8 cellular contexts compared by ENCODE assay signal in genomic region chr6:35731736-35732532, GRCh38. TPM values are rescaled to one million over a fixed set of nuclear protein-coding genes. Genes with fewer than 3 reads are reported as not detected.
DNase-seq lines count a peak whose midpoint lies in the region; ATAC-seq and TF ChIP-seq lines count a peak whose summit lies in the region.

No MANE protein-coding gene starts in this region.

- H3K4me1 ChIP-seq in HUES64 (ENCODE audit: insufficient read depth, low read length) = peaks cover 30% of the 10 kb centered on the region

- peaks cover 44% of the 10 kb centered on the region for H3K4me1 Mint-ChIP-seq in nephron progenitor cell

- no peaks in the 10 kb centered on the region for H3K9me3 ChIP-seq in HUES64 (ENCODE audit: insufficient read depth, low read depth, low read length)

- peak overlapping the region; percentile 71 for H3K9ac ChIP-seq in HUES64 (ENCODE audit: low read depth, low read length)

- TF ChIP-seq CTCF in fibroblast of the aortic adventitia (IDR thresholded peaks at IDR 0.05; ENCODE audit: insufficient read depth, low read length) = no peak
- TF ChIP-seq CTCF in nephron progenitor cell (IDR thresholded peaks at IDR 0.05) = no peak

- H3K27ac ChIP-seq in HUES64 (ENCODE audit: low read depth, low read length) = peak overlapping the region; percentile 100

- no peaks in the 10 kb centered on the region for H3K27me3 Mint-ChIP-seq in nephron progenitor cell (ENCODE audit: low read depth, poor library complexity)

- peak overlapping the region; percentile 82 for H3K4me3 Mint-ChIP-seq in nephron progenitor cell

- H3K4me3 ChIP-seq in HUES64 (ENCODE audit: low read length) = peak overlapping the region; percentile 82
- peak overlapping the region; percentile 75 for H3K4me3 ChIP-seq in fibroblast of the aortic adventitia (ENCODE audit: low read depth, low read length)

- under 1% methylated on average over 55 of the region's 61 CpGs for WGBS in HUES64

- no peaks in the 10 kb centered on the region for H3K27me3 ChIP-seq in HUES64 (ENCODE audit: insufficient read depth, low read length)

- peak; percentile 40 for ATAC-seq in GM21367 (IDR thresholded peaks at IDR 0.05; ENCODE audit: unreplicated experiment)
- peak; percentile 65 for ATAC-seq in stimulated activated naive CD8-positive, alpha-beta T cell treated with anti-CD3 and anti-CD28 coated beads, Interleukin-15, Interleukin-2, amounts not matched to agents 100 U/mL and 50 U/mL, for 24 hours

- H3K27ac Mint-ChIP-seq in nephron progenitor cell = peak overlapping the region; percentile 98

- H3K36me3 Mint-ChIP-seq in nephron progenitor cell (ENCODE audit: low read depth) = no peaks in the 10 kb centered on the region

- no peaks in the 10 kb centered on the region for H3K9me3 Mint-ChIP-seq in nephron progenitor cell

- DNase-seq in DMS 273 (lab: John Stamatoyannopoulos, UW; ENCODE audit: unreplicated experiment) (peak; percentile 96), RPMI8226 (peak; percentile 95), fibroblast of the aortic adventitia (ENCODE audit: low read depth) (peak; percentile 86), nephron progenitor cell (peak; percentile 94)
- peak; percentile 91 for DNase-seq in activated effector memory CD4-positive, alpha-beta T cell treated with Interleukin-2 at 50 U/mL for 16 hours
- peak; percentile 98 for DNase-seq in stimulated activated naive CD8-positive, alpha-beta T cell treated with anti-CD3 and anti-CD28 coated beads, Interleukin-15, Interleukin-2, amounts not matched to agents 100 U/mL and 50 U/mL, for 24 hours

- H3K36me3 ChIP-seq in HUES64 (ENCODE audit: insufficient read depth, low read length) = no peaks in the 10 kb centered on the region

RNA-seq across cellular contexts. Expression of gene ARMC12, which starts 4.9 kb away (rescaled TPM):
- polyA plus RNA-seq in HUES64 (2013, experiment 1 of 2) = 0.85 TPM
- polyA plus RNA-seq in HUES64 (2013, experiment 2 of 2) = 1.7 TPM
- 0.45 TPM in 1 of 2 replicates, not detected in the other for total RNA-seq in fibroblast of the aortic adventitia (ENCODE audit: low replicate concordance)

RNA-seq across cellular contexts. Expression of gene FKBP5, which starts 43.2 kb away (rescaled TPM):
- polyA plus RNA-seq in HUES64 (2013, experiment 1 of 2) = 35.2 TPM
- 37.2 TPM for polyA plus RNA-seq in HUES64 (2013, experiment 2 of 2)
- total RNA-seq in fibroblast of the aortic adventitia (ENCODE audit: low replicate concordance) = 2.9 and 5.3 TPM in 2 replicates

RNA-seq across cellular contexts. Expression of gene CLPSL2, which starts 44.5 kb away (rescaled TPM):
- 1.1 TPM for polyA plus RNA-seq in HUES64 (2013, experiment 1 of 2)
- 1.1 TPM for polyA plus RNA-seq in HUES64 (2013, experiment 2 of 2)
- not detected in 2 replicates for total RNA-seq in fibroblast of the aortic adventitia (ENCODE audit: low replicate concordance)

RNA-seq across cellular contexts. Expression of gene CLPSL1, which starts 48.9 kb away (rescaled TPM):
- polyA plus RNA-seq in HUES64 (2013, experiment 1 of 2) = not detected
- polyA plus RNA-seq in HUES64 (2013, experiment 2 of 2) = not detected
- not detected in 2 replicates for total RNA-seq in fibroblast of the aortic adventitia (ENCODE audit: low replicate concordance)

Comparison
In these comparisons a context has a peak if more than half of its experiments do, and no peak if none do; other contexts are left out.
1. Peak in every context shown above with its lines: DNase-seq, ATAC-seq, H3K4me3 ChIP-seq and H3K27ac ChIP-seq.